9 cellular contexts compared by ENCODE assay signal in the genomic region with DNA sequence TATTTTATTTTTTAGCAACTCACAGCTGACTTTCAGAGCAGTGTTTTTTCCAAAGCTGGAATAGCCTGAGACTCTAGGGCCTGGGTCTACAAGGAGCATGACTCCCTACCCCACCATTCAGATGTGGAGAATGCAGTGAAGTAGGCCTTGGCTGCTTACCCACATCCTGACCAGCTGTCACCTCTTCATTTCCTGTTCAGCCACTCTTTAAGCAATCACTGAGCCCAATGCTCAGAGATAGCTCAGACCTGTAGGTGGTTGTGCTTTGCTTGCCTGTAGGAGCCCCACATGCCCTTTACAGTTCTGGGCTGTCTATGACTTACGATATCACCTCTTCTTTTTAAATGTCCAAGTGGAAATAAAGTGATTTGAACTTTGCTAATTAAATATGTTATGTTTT.
DNase-seq lines count a peak whose midpoint lies in the region; ATAC-seq, FAIRE-seq and TF ChIP-seq lines count a peak whose summit lies in the region.
"Had no signal": no experiment of that assay in that cellular context is flagged by ENCODE, and none has a peak within 500 bp of the region (broad histone marks: within the 10 kb centered on the region; RNA-seq: fewer than 3 reads in every experiment).

No MANE protein-coding gene starts in this region.

- H3K4me2 ChIP-seq in neuronal stem cell (ENCODE audit: insufficient read depth, low read length, poor library complexity, severe bottlenecking), result no peak overlapping the region
- H3K4me2 ChIP-seq in SK-N-SH, result no peak overlapping the region

- no peaks in the 10 kb centered on the region for H3K9me3 Mint-ChIP-seq in activated naive CD8-positive, alpha-beta T cell treated with anti-CD3 and anti-CD28 coated beads, Interleukin-2, amount 50 U/mL, for 24 hours

- H2BK5ac ChIP-seq in neuronal stem cell (ENCODE audit: low read length), result no peak overlapping the region

- H2BK12ac ChIP-seq in neuronal stem cell (ENCODE audit: low read length), result no peak overlapping the region

- H3K9ac ChIP-seq in neuronal stem cell (ENCODE audit: low read depth, low read length, poor library complexity), result no peak overlapping the region
- no peak overlapping the region for H3K9ac ChIP-seq in SK-N-SH

- no peaks in the 10 kb centered on the region for H3K27me3 Mint-ChIP-seq in activated naive CD8-positive, alpha-beta T cell treated with anti-CD3 and anti-CD28 coated beads, Interleukin-2, amount 50 U/mL, for 24 hours

- POLR2A ChIA-PET in SK-N-SH (lab: Yijun Ruan, JAX), result no interaction called here

- no peak overlapping the region for H3K4me3 Mint-ChIP-seq in activated naive CD8-positive, alpha-beta T cell treated with anti-CD3 and anti-CD28 coated beads, Interleukin-2, amount 50 U/mL, for 24 hours

- H3K4me3 ChIP-seq in neuronal stem cell (ENCODE audit: low read length in 2 of 2) (no peak overlapping the region), upper lobe of left lung (no peak overlapping the region), pancreas (no peak overlapping the region), SK-N-SH (ENCODE audit: low read depth in 2 of 2, low read length in 1 of 2) (no peak overlapping the region)

- DNase-seq in DMS53 treated with DMSO at 0.1 percent for 48 hours (lab: John Stamatoyannopoulos, UW; ENCODE audit: unreplicated experiment) (peak; percentile 46), neuronal stem cell (ENCODE audit: low spot score) (no peak), upper lobe of left lung (no peak), pancreas (no peak), SK-N-SH (no peak)
- DNase-seq in activated naive CD8-positive, alpha-beta T cell treated with anti-CD3 and anti-CD28 coated beads, Interleukin-2, amount 50 U/mL, for 24 hours, result peak; percentile 10

- WGBS in neuronal stem cell (ENCODE audit: extremely low coverage in 2 of 2, insufficient read length in 2 of 2, insufficient replicate concordance in 1 of 2), 2 donors, result no CpG with 5 or more reads among the region's 1 CpG
- 39 to 73% methylated on average over 1 of the region's 1 CpG for WGBS in upper lobe of left lung, 2 donors
- WGBS in pancreas, 2 donors, result 90 to 91% methylated on average over 1 of the region's 1 CpG
- WGBS in SK-N-SH (ENCODE audit: low lambda C conversion rate), result 90% methylated on average over 1 of the region's 1 CpG

- H3K9me3 ChIP-seq in neuronal stem cell (replicated peaks in 1 of 2; ENCODE audit: control insufficient read depth in 2 of 2, insufficient read depth in 1 of 2, low read depth in 1 of 2, low read length in 2 of 2) (no peaks in the 10 kb centered on the region), upper lobe of left lung (no peaks in the 10 kb centered on the region), pancreas (no peaks in the 10 kb centered on the region), SK-N-SH (no peaks in the 10 kb centered on the region)

- no peak overlapping the region for H3K4ac ChIP-seq in neuronal stem cell (ENCODE audit: low read length)

- no peak overlapping the region for H4K91ac ChIP-seq in neuronal stem cell (ENCODE audit: low read depth, low read length, poor library complexity)

- no peak overlapping the region for H3K18ac ChIP-seq in neuronal stem cell (ENCODE audit: low read length)

- H3K27me3 ChIP-seq in neuronal stem cell (ENCODE audit: control insufficient read depth in 3 of 3, insufficient read depth in 3 of 3, low read depth in 1 of 3, low read length in 3 of 3), result no peaks in the 10 kb centered on the region
- no peaks in the 10 kb centered on the region for H3K27me3 ChIP-seq in upper lobe of left lung
- H3K27me3 ChIP-seq in pancreas, result no peaks in the 10 kb centered on the region
- no peaks in the 10 kb centered on the region for H3K27me3 ChIP-seq in SK-N-SH (ENCODE audit: insufficient read depth)

- peak overlapping the region; percentile 74 for H3K27ac Mint-ChIP-seq in activated naive CD8-positive, alpha-beta T cell treated with anti-CD3 and anti-CD28 coated beads, Interleukin-2, amount 50 U/mL, for 24 hours

- H3K79me2 ChIP-seq in SK-N-SH (ENCODE audit: insufficient read depth), result no peaks in the 10 kb centered on the region

- H3K27ac ChIP-seq in neuronal stem cell (replicated peaks; ENCODE audit: low read length), result no peak overlapping the region
- no peak overlapping the region for H3K27ac ChIP-seq in upper lobe of left lung
- no peak overlapping the region for H3K27ac ChIP-seq in pancreas
- H3K27ac ChIP-seq in SK-N-SH (ENCODE audit: low read depth in 2 of 2, low read length in 1 of 2), result no peak overlapping the region

- no peak overlapping the region for H4K8ac ChIP-seq in neuronal stem cell (ENCODE audit: low read depth, low read length)

- H3K36me3 ChIP-seq in neuronal stem cell (replicated peaks in 1 of 2; ENCODE audit: control insufficient read depth in 2 of 2, insufficient read depth in 2 of 2, low read length in 2 of 2), result no peaks in the 10 kb centered on the region
- no peaks in the 10 kb centered on the region for H3K36me3 ChIP-seq in upper lobe of left lung
- H3K36me3 ChIP-seq in pancreas, result no peaks in the 10 kb centered on the region
- no peaks in the 10 kb centered on the region for H3K36me3 ChIP-seq in SK-N-SH (replicated peaks in 1 of 2; ENCODE audit: control insufficient read depth in 1 of 2, insufficient read depth in 2 of 2, low read length in 1 of 2)

- no peak for TF ChIP-seq CTCF in upper lobe of left lung (IDR thresholded peaks at IDR 0.05)
- TF ChIP-seq CTCF in pancreas (IDR thresholded peaks at IDR 0.05), result no peak
- no peak for TF ChIP-seq CTCF in SK-N-SH (IDR thresholded peaks at IDR 0.05)

- H3K4me1 ChIP-seq in neuronal stem cell (ENCODE audit: control insufficient read depth in 2 of 2, insufficient read depth in 1 of 2, low read depth in 1 of 2, low read length in 2 of 2), result no peaks in the 10 kb centered on the region
- no peaks in the 10 kb centered on the region for H3K4me1 ChIP-seq in upper lobe of left lung
- H3K4me1 ChIP-seq in pancreas, result no peaks in the 10 kb centered on the region
- peaks cover 0 to 2% of the 10 kb centered on the region in 2 experiments; a peak in 2 of 4 replicates for H3K4me1 ChIP-seq in SK-N-SH (ENCODE audit: control insufficient read depth in 1 of 2, insufficient read depth in 2 of 2, low read depth in 1 of 2, low read length in 1 of 2)

- H4K20me1 ChIP-seq in SK-N-SH (ENCODE audit: insufficient read depth), result no peaks in the 10 kb centered on the region

- CTCF ChIA-PET in SK-N-SH (lab: Yijun Ruan, JAX), result interaction anchor here (0.6 kb wide), 1 partner anchor 859 kb away, joined by 3 read pairs; no protein-coding TSS in a partner anchor

- no peak for FAIRE-seq in pancreas (lab: Jason Lieb, UNC)
- FAIRE-seq: colon had no signal

- no peak overlapping the region for H2BK15ac ChIP-seq in neuronal stem cell (ENCODE audit: low read length)

- intact Hi-C loops in pancreas (cut with DNase I), result no loop called here

- H3K36me3 Mint-ChIP-seq in activated naive CD8-positive, alpha-beta T cell treated with anti-CD3 and anti-CD28 coated beads, Interleukin-2, amount 50 U/mL, for 24 hours (ENCODE audit: low read depth), result no peaks in the 10 kb centered on the region

- H3K14ac ChIP-seq in neuronal stem cell (ENCODE audit: low read length), result no peak overlapping the region

- no peak overlapping the region for H3K23ac ChIP-seq in neuronal stem cell (ENCODE audit: low read depth, low read length, poor library complexity)

- TF ChIP-seq EP300 in upper lobe of left lung (IDR thresholded peaks at IDR 0.05) (no peak), SK-N-SH (IDR thresholded peaks at IDR 0.05; ENCODE audit: borderline replicate concordance in 1 of 2, low read depth in 1 of 2, low read length in 1 of 2) (no peak)

- no peak overlapping the region for H2AK5ac ChIP-seq in neuronal stem cell (ENCODE audit: low read depth, low read length)

- no peak overlapping the region for H2BK120ac ChIP-seq in neuronal stem cell (ENCODE audit: low read depth, low read length)

- no peaks in the 10 kb centered on the region for H3K79me1 ChIP-seq in neuronal stem cell (ENCODE audit: low read depth, low read length)

- H2AFZ ChIP-seq in neuronal stem cell (ENCODE audit: low read length) (no peak overlapping the region), SK-N-SH (ENCODE audit: low read depth) (no peak overlapping the region)

- no peaks in the 10 kb centered on the region for H3K9me2 ChIP-seq in SK-N-SH

- no peaks in the 10 kb centered on the region for H3F3A ChIP-seq in SK-N-SH (replicated peaks; ENCODE audit: insufficient read depth)

- peaks cover 27% of the 10 kb centered on the region for H3K4me1 Mint-ChIP-seq in activated naive CD8-positive, alpha-beta T cell treated with anti-CD3 and anti-CD28 coated beads, Interleukin-2, amount 50 U/mL, for 24 hours

- TF ChIP-seq POLR2A in upper lobe of left lung (IDR thresholded peaks at IDR 0.05), result no peak

- ATAC-seq in GM19372 (IDR thresholded peaks at IDR 0.05; ENCODE audit: low read depth, unreplicated experiment), result peak; percentile 93
- ATAC-seq in HG03432 (IDR thresholded peaks at IDR 0.05; ENCODE audit: unreplicated experiment), result peak; percentile 98
- ATAC-seq in activated naive CD8-positive, alpha-beta T cell treated with anti-CD3 and anti-CD28 coated beads, Interleukin-2, amount 50 U/mL, for 24 hours, result peak; percentile 98
- no peak for ATAC-seq in upper lobe of left lung (ENCODE audit: low FRiP score in 2 of 2)
- ATAC-seq in pancreas, result no peak

- TF ChIP-seq RAD21 in SK-N-SH (IDR thresholded peaks at IDR 0.05; ENCODE audit: low read length), result no peak

TF ChIP-seq in SK-N-SH, 30 proteins besides CTCF, POLR2A, EP300 and RAD21:
- TF ChIP-seq MAX (IDR thresholded peaks at IDR 0.05; ENCODE audit: low read depth) (no peak), MXI1 (IDR thresholded peaks at IDR 0.05; ENCODE audit: low read depth, low read length) (no peak)

Comparison
In these comparisons a context has a peak if more than half of its experiments do, and no peak if none do; other contexts are left out.
1. DNase-seq: peak in DMS53 treated with DMSO at 0.1 percent for 48 hours (single experiment) and activated naive CD8-positive, alpha-beta T cell treated with anti-CD3 and anti-CD28 coated beads, Interleukin-2, amount 50 U/mL, for 24 hours (single experiment); none in neuronal stem cell (single experiment), upper lobe of left lung (0 of 2), pancreas (0 of 6) and SK-N-SH (single experiment).
2. ATAC-seq: peak in GM19372 (single experiment), HG03432 (single experiment) and activated naive CD8-positive, alpha-beta T cell treated with anti-CD3 and anti-CD28 coated beads, Interleukin-2, amount 50 U/mL, for 24 hours (single experiment); none in upper lobe of left lung (0 of 2) and pancreas (0 of 4).